Comparison of ENCODE assay signal across 25 cellular contexts in genomic region chr16:57636184-57636583, GRCh38. TPM values are rescaled to one million over a fixed set of nuclear protein-coding genes. Genes with fewer than 3 reads are reported as not detected.
DNase-seq lines count a peak whose midpoint lies in the region; ATAC-seq and TF ChIP-seq lines count a peak whose summit lies in the region.
"Had no signal": no experiment of that assay in that cellular context is flagged by ENCODE, and none has a peak within 500 bp of the region (broad histone marks: within the 10 kb centered on the region; RNA-seq: fewer than 3 reads in every experiment).

No MANE protein-coding gene starts in this region.

- H2BK120ac ChIP-seq in trophoblast cell (ENCODE audit: insufficient read depth, low read length, poor library complexity) = no peak overlapping the region

- DNase-seq in breast epithelium (ENCODE audit: low spot score in 2 of 2) = no peak
- DNase-seq in MCF 10A (ENCODE audit: unreplicated experiment) = no peak
- DNase-seq in esophagus muscularis mucosa (ENCODE audit: extremely low spot score) = no peak
- DNase-seq in upper lobe of left lung = no peak
- no peak for DNase-seq in NCI-H2029 treated with DMSO at 0.1 percent for 48 hours (lab: John Stamatoyannopoulos, UW)
- DNase-seq in trophoblast cell = no peak
- DNase-seq: activated T-cell treated with anti-CD3 and anti-CD28 coated beads, Interleukin-2, amount 50 U/mL, for 48 hours; DMS79; hypothalamus; KG1; natural killer cell; NCI-H1694 treated with DMSO at 0.1 percent for 48 hours; NCI-H226; NCI-H774; OCI-M1; SHP77; stimulated activated CD4-positive, alpha-beta T cell treated with anti-CD3 and anti-CD28 coated beads, Interleukin-4, amount 100 ng/mL, for 4 hours; SW 1271; testis had no signal

- H3K4me3 Mint-ChIP-seq in MCF 10A (ENCODE audit: unreplicated experiment) = no peak overlapping the region
- H3K4me3 Mint-ChIP-seq: activated naive CD8-positive, alpha-beta T cell; natural killer cell had no signal

- no peaks in the 10 kb centered on the region for H3K9me3 ChIP-seq in breast epithelium
- H3K9me3 ChIP-seq in esophagus muscularis mucosa = no peaks in the 10 kb centered on the region
- H3K9me3 ChIP-seq in parathyroid adenoma (ENCODE audit: control insufficient read depth, low read length) = no peaks in the 10 kb centered on the region
- H3K9me3 ChIP-seq in upper lobe of left lung = no peaks in the 10 kb centered on the region
- H3K9me3 ChIP-seq in trophoblast cell (ENCODE audit: insufficient read depth, low read depth, low read length) = no peaks in the 10 kb centered on the region
- H3K9me3 ChIP-seq: prostate gland, testis had no signal

- H3K27me3 ChIP-seq in breast epithelium (no peaks in the 10 kb centered on the region), esophagus muscularis mucosa (peaks cover 0 to 59% (median 0%) of the 10 kb centered on the region in 4 donors), parathyroid adenoma (ENCODE audit: control insufficient read depth, insufficient read depth, low read length) (no peaks in the 10 kb centered on the region), upper lobe of left lung (no peaks in the 10 kb centered on the region), trophoblast cell (ENCODE audit: insufficient read depth, low read length) (no peaks in the 10 kb centered on the region)
- H3K27me3 ChIP-seq: testis had no signal

- H3K9me3 Mint-ChIP-seq in MCF 10A (ENCODE audit: unreplicated experiment) = no peaks in the 10 kb centered on the region
- H3K9me3 Mint-ChIP-seq: natural killer cell had no signal

- H3K36me3 Mint-ChIP-seq in MCF 10A (ENCODE audit: insufficient read depth, unreplicated experiment) = no peaks in the 10 kb centered on the region
- H3K36me3 Mint-ChIP-seq: activated naive CD8-positive, alpha-beta T cell; natural killer cell had no signal

- H3K4me3 ChIP-seq in breast epithelium (no peak overlapping the region), esophagus muscularis mucosa (no peak overlapping the region), parathyroid adenoma (ENCODE audit: low read depth, low read length) (no peak overlapping the region), upper lobe of left lung (no peak overlapping the region), trophoblast cell (ENCODE audit: low read depth, low read length) (no peak overlapping the region)
- H3K4me3 ChIP-seq: prostate gland, testis had no signal

- TF ChIP-seq POLR2A in breast epithelium (IDR thresholded peaks at IDR 0.05) (no peak), esophagus muscularis mucosa (IDR thresholded peaks at IDR 0.05; ENCODE audit: low read depth) (no peak), upper lobe of left lung (IDR thresholded peaks at IDR 0.05) (no peak)

- peaks cover 35% of the 10 kb centered on the region for H3K79me2 ChIP-seq in parathyroid adenoma
- H3K79me2 ChIP-seq in trophoblast cell (ENCODE audit: control insufficient read depth, insufficient read depth, low read length, poor library complexity) = no peaks in the 10 kb centered on the region

- CTCF ChIA-PET in MCF 10A (lab: Yijun Ruan, JAX) = interaction anchor here (0.6 to 9.3 kb wide), 2 partner anchors 12 to 36 kb away, joined by 4 to 99 read pairs; no protein-coding TSS in a partner anchor

- no peak overlapping the region for H3K14ac ChIP-seq in trophoblast cell (ENCODE audit: low read length)

- H2AFZ ChIP-seq in parathyroid adenoma = no peak overlapping the region
- H2AFZ ChIP-seq in trophoblast cell (ENCODE audit: insufficient read depth, low read length, poor library complexity) = no peak overlapping the region

- H3K79me1 ChIP-seq in trophoblast cell (ENCODE audit: low read length) = no peaks in the 10 kb centered on the region

- H3K18ac ChIP-seq in trophoblast cell (ENCODE audit: low read length) = no peak overlapping the region

- H3K27ac ChIP-seq in breast epithelium (peak overlapping the region; percentile 81 to 83), esophagus muscularis mucosa (replicated peaks in 1 of 4) (peak overlapping the region; percentile 32 to 67 (median 58)), parathyroid adenoma (peak overlapping the region; percentile 63), upper lobe of left lung (peak overlapping the region; percentile 74 to 86 (median 83)), trophoblast cell (ENCODE audit: low read depth, low read length) (no peak overlapping the region)

- H3K27me3 Mint-ChIP-seq in MCF 10A (ENCODE audit: insufficient read depth, unreplicated experiment) = no peaks in the 10 kb centered on the region
- H3K27me3 Mint-ChIP-seq: activated naive CD8-positive, alpha-beta T cell had no signal

- no peak overlapping the region for H4K91ac ChIP-seq in trophoblast cell (ENCODE audit: low read depth, low read length)

- POLR2A ChIA-PET in MCF 10A (lab: Yijun Ruan, JAX) = no interaction called here

- no peak overlapping the region for H3K9ac ChIP-seq in parathyroid adenoma
- H3K9ac ChIP-seq in trophoblast cell (ENCODE audit: low read length) = no peak overlapping the region

- TF ChIP-seq EP300 in esophagus muscularis mucosa (IDR thresholded peaks at IDR 0.05) (no peak), upper lobe of left lung (IDR thresholded peaks at IDR 0.05) (no peak)

- H3K36me3 ChIP-seq in breast epithelium (no peaks in the 10 kb centered on the region), esophagus muscularis mucosa (no peaks in the 10 kb centered on the region), parathyroid adenoma (ENCODE audit: control insufficient read depth, insufficient read depth, low read length) (no peaks in the 10 kb centered on the region), upper lobe of left lung (no peaks in the 10 kb centered on the region), trophoblast cell (ENCODE audit: control insufficient read depth in 1 of 2, insufficient read depth in 2 of 2, low read length in 2 of 2) (peaks cover 7 to 15% of the 10 kb centered on the region in 2 experiments)
- H3K36me3 ChIP-seq: prostate gland had no signal

- H3K4me1 Mint-ChIP-seq in MCF 10A (ENCODE audit: insufficient read depth, unreplicated experiment) = peaks cover 7% of the 10 kb centered on the region

- no peak overlapping the region for H3K27ac Mint-ChIP-seq in MCF 10A (ENCODE audit: low read depth, unreplicated experiment)
- H3K27ac Mint-ChIP-seq: activated naive CD8-positive, alpha-beta T cell; natural killer cell had no signal

- TF ChIP-seq CTCF in breast epithelium (IDR thresholded peaks at IDR 0.05) (no peak), MCF 10A (IDR thresholded peaks at IDR 0.05; ENCODE audit: unreplicated experiment) (no peak), esophagus muscularis mucosa (IDR thresholded peaks at IDR 0.05) (no peak), parathyroid adenoma (IDR thresholded peaks at IDR 0.05) (no peak), upper lobe of left lung (IDR thresholded peaks at IDR 0.05) (no peak)

- intact Hi-C loops in breast epithelium (cut with DNase I; ENCODE audit: low total_unique reads) = no loop called here
- intact Hi-C loops in MCF 10A (cut with micrococcal nuclease) = no loop called here
- intact Hi-C loops in esophagus muscularis mucosa (cut with DNase I) = no loop called here

- no peak overlapping the region for H4K8ac ChIP-seq in trophoblast cell (ENCODE audit: low read depth, low read length)

- H2BK5ac ChIP-seq in trophoblast cell (ENCODE audit: low read depth, low read length, poor library complexity) = no peak overlapping the region

- ATAC-seq in upper lobe of left lung (ENCODE audit: low FRiP score in 2 of 2) (no peak), GM18498 (IDR thresholded peaks at IDR 0.05; ENCODE audit: unreplicated experiment) (no peak)
- ATAC-seq: activated CD4-positive, CD25-positive, alpha-beta regulatory T cell treated with anti-CD3 and anti-CD28 coated beads, Interleukin-2, amount 50 U/mL, for 24 hours had no signal

- BruUV-seq in MCF 10A (replicated peaks; lab: Mats Ljungman, UMichigan) = no TSS peak

- no peak overlapping the region for H2AK5ac ChIP-seq in trophoblast cell (ENCODE audit: low read length)

- H3K4me2 ChIP-seq in parathyroid adenoma (ENCODE audit: low read length) = no peak overlapping the region
- H3K4me2 ChIP-seq in trophoblast cell (ENCODE audit: low read length) = no peak overlapping the region

- H3K4ac ChIP-seq in trophoblast cell (ENCODE audit: low read depth, low read length) = no peak overlapping the region

- H2BK12ac ChIP-seq in trophoblast cell (ENCODE audit: low read length) = no peak overlapping the region

- 83% methylated on average over 5 of the region's 5 CpGs for whole genome bisulfite sequencing in esophagus muscularis mucosa
- 81 to 89% methylated on average over 5 of the region's 5 CpGs for WGBS in upper lobe of left lung, 2 donors
- WGBS in trophoblast cell (ENCODE audit: extremely low coverage, insufficient coverage, insufficient read length) = no CpG with 5 or more reads among the region's 5 CpGs

- peaks cover 0 to 33% of the 10 kb centered on the region in 2 donors for H3K4me1 ChIP-seq in breast epithelium
- H3K4me1 ChIP-seq in esophagus muscularis mucosa = peaks cover 48 to 78% (median 69%) of the 10 kb centered on the region in 4 donors
- peaks cover 12% of the 10 kb centered on the region for H3K4me1 ChIP-seq in parathyroid adenoma
- H3K4me1 ChIP-seq in upper lobe of left lung = peaks cover 47 to 68% (median 55%) of the 10 kb centered on the region in 4 donors
- peaks cover 8 to 17% of the 10 kb centered on the region in 2 experiments for H3K4me1 ChIP-seq in trophoblast cell (ENCODE audit: control insufficient read depth in 1 of 2, insufficient read depth in 2 of 2, low read length in 2 of 2)

- no peak overlapping the region for H3K23ac ChIP-seq in trophoblast cell (ENCODE audit: low read length)

- H4K12ac ChIP-seq in trophoblast cell (ENCODE audit: low read depth, low read length) = no peak overlapping the region

RNA-seq across cellular contexts. Expression of gene ADGRG1, which starts 7.8 kb away (rescaled TPM):
- total RNA-seq in breast epithelium = 10 to 100 TPM in 2 of 3 donors, 1 to 10 TPM in 1; 9.4 to 54.1 (median 34.0) TPM
- total RNA-seq in MCF 10A (2022) = 10.1 and 10.2 TPM in 2 replicates
- 10 to 100 TPM; 17.4 to 21.4 (median 19.1) TPM for total RNA-seq in esophagus muscularis mucosa
- 10 to 100 TPM; 34.6 to 89.3 (median 40.4) TPM for total RNA-seq in upper lobe of left lung
- 242 and 265 TPM in 2 replicates for polyA plus RNA-seq in trophoblast cell (2013)

RNA-seq across cellular contexts. Expression of gene ADGRG3, which starts 31.9 kb away (rescaled TPM):
- total RNA-seq in breast epithelium = 1 to 10 TPM in 2 of 3 donors, under 1 TPM in 1; 0.64 to 5.2 (median 1.6) TPM
- total RNA-seq in MCF 10A (2022) = not detected in 2 replicates
- 1 to 10 TPM; 2.0 to 9.6 (median 3.7) TPM for total RNA-seq in esophagus muscularis mucosa
- 10 to 100 TPM in 2 of 6 donors, 1 to 10 TPM in 4; 3.1 to 17.2 (median 8.4) TPM for total RNA-seq in upper lobe of left lung
- polyA plus RNA-seq in trophoblast cell (2013) = 0.49 and 0.54 TPM in 2 replicates
- total RNA-seq: H4, prostate gland had no signal

RNA-seq across cellular contexts. Expression of gene DRC7, which starts 58.4 kb away (rescaled TPM):
- total RNA-seq in breast epithelium (1 to 10 TPM in 1 of 3 donors, not detected in 2; 1.5 TPM), MCF 10A (2022) (not detected in 2 replicates), esophagus muscularis mucosa (under 1 TPM in 2 of 4 donors, not detected in 2; under 0.01 to 0.17 TPM), upper lobe of left lung (10 to 100 TPM in 2 of 6 donors, 1 to 10 TPM in 4; 1.2 to 15.9 (median 7.8) TPM)
- 0.06 and 0.19 TPM in 2 replicates for polyA plus RNA-seq in trophoblast cell (2013)
